In genomic region chr19:1856698-1857603, GRCh38 we compare ENCODE assay signal across 8 cellular contexts. TPM values are rescaled to one million over a fixed set of nuclear protein-coding genes. Genes with fewer than 3 reads are reported as not detected.
DNase-seq lines count a peak whose midpoint lies in the region; ATAC-seq and TF ChIP-seq lines count a peak whose summit lies in the region.

No MANE protein-coding gene starts in this region.

- TF ChIP-seq CTCF in 22Rv1 (IDR thresholded peaks at IDR 0.05) (no peak), cardiac muscle cell (IDR thresholded peaks at IDR 0.05; ENCODE audit: low read depth, low read length) (no peak), ovary (IDR thresholded peaks at IDR 0.05) (no peak)

- DNase-seq in GM19238 (ENCODE audit: insufficient read length, low spot score) (peak; percentile 96), OCI-M1 (lab: John Stamatoyannopoulos, UW) (peak; percentile 85), cardiac muscle cell (ENCODE audit: low read depth in 1 of 2, low spot score in 1 of 2) (peak; percentile 54 to 85), ovary (peak; percentile 70 to 85 (median 78))
- DNase-seq in activated naive CD8-positive, alpha-beta T cell treated with anti-CD3 and anti-CD28 coated beads, Interleukin-2, amount 10 ng/mL, durations not matched to agents 7 days and 5 days = peak; percentile 70

- TF ChIP-seq EP300 in ovary (IDR thresholded peaks at IDR 0.05) = no peak

- peaks cover 27% of the 10 kb centered on the region for H3K4me1 Mint-ChIP-seq in activated naive CD8-positive, alpha-beta T cell treated with anti-CD3 and anti-CD28 coated beads, Interleukin-2, amount 10 ng/mL, durations not matched to agents 7 days and 5 days

- H3K36me3 Mint-ChIP-seq in activated naive CD8-positive, alpha-beta T cell treated with anti-CD3 and anti-CD28 coated beads, Interleukin-2, amount 10 ng/mL, durations not matched to agents 7 days and 5 days = no peaks in the 10 kb centered on the region

- H3K27ac Mint-ChIP-seq in activated naive CD8-positive, alpha-beta T cell treated with anti-CD3 and anti-CD28 coated beads, Interleukin-2, amount 10 ng/mL, durations not matched to agents 7 days and 5 days = peak overlapping the region; percentile 96

- H3K9me3 Mint-ChIP-seq in activated naive CD8-positive, alpha-beta T cell treated with anti-CD3 and anti-CD28 coated beads, Interleukin-2, amount 10 ng/mL, durations not matched to agents 7 days and 5 days = no peaks in the 10 kb centered on the region

- peak overlapping the region; percentile 87 for H3K4me3 Mint-ChIP-seq in activated naive CD8-positive, alpha-beta T cell treated with anti-CD3 and anti-CD28 coated beads, Interleukin-2, amount 10 ng/mL, durations not matched to agents 7 days and 5 days

- POLR2A ChIA-PET in activated naive CD8-positive, alpha-beta T cell treated with anti-CD3 and anti-CD28 coated beads, Interleukin-2, amount 10 ng/mL, durations not matched to agents 7 days and 5 days (lab: Charles Lee) = interaction anchor here (0.6 to 4.0 kb wide), 12 partner anchors 7 to 250 kb away, joined by 3 to 34 read pairs (median 4); partner anchors contain the start of gene ABHD17A

- H3K36me3 ChIP-seq in cardiac muscle cell (no peaks in the 10 kb centered on the region), ovary (no peaks in the 10 kb centered on the region)

- H3K27me3 ChIP-seq in cardiac muscle cell (no peaks in the 10 kb centered on the region), ovary (no peaks in the 10 kb centered on the region)

- no peaks in the 10 kb centered on the region for H3K9me3 ChIP-seq in cardiac muscle cell (ENCODE audit: low read depth)
- H3K9me3 ChIP-seq in ovary = no peaks in the 10 kb centered on the region

- intact Hi-C loops in ovary (cut with DNase I) = no loop called here

- H3K27me3 Mint-ChIP-seq in activated naive CD8-positive, alpha-beta T cell treated with anti-CD3 and anti-CD28 coated beads, Interleukin-2, amount 10 ng/mL, durations not matched to agents 7 days and 5 days = no peaks in the 10 kb centered on the region

- H3K27ac ChIP-seq in 22Rv1 (peak overlapping the region; percentile 93), cardiac muscle cell (peak overlapping the region; percentile 59), ovary (peak overlapping the region; percentile 54 to 62)

- peak; percentile 10 for ATAC-seq in activated naive CD8-positive, alpha-beta T cell treated with anti-CD3 and anti-CD28 coated beads, Interleukin-2, amount 10 ng/mL, durations not matched to agents 7 days and 5 days (ENCODE audit: low read depth)
- no peak for ATAC-seq in GM21619 (IDR thresholded peaks at IDR 0.05; ENCODE audit: unreplicated experiment)
- no peak for ATAC-seq in HG03460 (IDR thresholded peaks at IDR 0.05; ENCODE audit: unreplicated experiment)

- TF ChIP-seq POLR2A in ovary (IDR thresholded peaks at IDR 0.05) = no peak

- H3K4me1 ChIP-seq in cardiac muscle cell (ENCODE audit: low read depth) (peaks cover 52% of the 10 kb centered on the region), ovary (ENCODE audit: insufficient read depth) (peaks cover 28% of the 10 kb centered on the region)

- WGBS in ovary, 3 donors = 7 to 9% (median 8%) methylated on average over 54 to 73 of the region's 73 CpGs

- H3K4me3 ChIP-seq in cardiac muscle cell (peak overlapping the region; percentile 11), ovary (peak overlapping the region; percentile 16)

RNA-seq across cellular contexts. Expression of gene KLF16, which starts 6.4 kb away (rescaled TPM):
- total RNA-seq in activated naive CD8-positive, alpha-beta T cell treated with anti-CD3 and anti-CD28 coated beads, Interleukin-2, amount 10 ng/mL, durations not matched to agents 7 days and 5 days = 10 to 100 TPM; 21.5 to 21.8 TPM
- 5.3 and 9.3 TPM in 2 replicates for total RNA-seq in cardiac muscle cell
- polyA plus RNA-seq in cardiac muscle cell = 9.1 and 20.8 TPM in 2 replicates
- 10 to 100 TPM in 6 of 7 donors, 1 to 10 TPM in 1; 4.2 to 26.6 (median 14.4) TPM for total RNA-seq in ovary
- 1 to 10 TPM in 1 of 2 donors, under 1 TPM in 1; 0.63 to 5.4 TPM for polyA plus RNA-seq in ovary

RNA-seq across cellular contexts. Expression of gene REXO1, which starts 8.7 kb away (rescaled TPM):
- 10 to 100 TPM; 57.9 to 60.4 TPM for total RNA-seq in activated naive CD8-positive, alpha-beta T cell treated with anti-CD3 and anti-CD28 coated beads, Interleukin-2, amount 10 ng/mL, durations not matched to agents 7 days and 5 days
- 24.4 and 39.7 TPM in 2 replicates for total RNA-seq in cardiac muscle cell
- polyA plus RNA-seq in cardiac muscle cell = 19.2 and 21.3 TPM in 2 replicates
- total RNA-seq in ovary = 10 to 100 TPM; 14.9 to 46.7 (median 30.4) TPM
- 10 to 100 TPM in 1 of 2 donors, 1 to 10 TPM in 1; 4.8 to 21.5 TPM for polyA plus RNA-seq in ovary

RNA-seq across cellular contexts. Expression of gene ABHD17A, which starts 28.3 kb away (rescaled TPM):
- total RNA-seq in activated naive CD8-positive, alpha-beta T cell treated with anti-CD3 and anti-CD28 coated beads, Interleukin-2, amount 10 ng/mL, durations not matched to agents 7 days and 5 days = 100 to 1,000 TPM; 185 to 194 TPM
- total RNA-seq in cardiac muscle cell (198 and 203 TPM in 2 replicates), ovary (10 to 100 TPM; 54.2 to 87.3 (median 65.4) TPM)
- polyA plus RNA-seq in cardiac muscle cell (145 and 159 TPM in 2 replicates), ovary (10 to 100 TPM in 1 of 2 donors, under 1 TPM in 1; 0.57 to 65.6 TPM)

RNA-seq across cellular contexts. Expression of gene ATP8B3, which starts 44.9 kb away (rescaled TPM):
- 10 to 100 TPM; 17.0 to 18.6 TPM for total RNA-seq in activated naive CD8-positive, alpha-beta T cell treated with anti-CD3 and anti-CD28 coated beads, Interleukin-2, amount 10 ng/mL, durations not matched to agents 7 days and 5 days
- total RNA-seq in cardiac muscle cell (1.2 and 8.6 TPM in 2 replicates), ovary (1 to 10 TPM in 5 of 7 donors, under 1 TPM in 2; 0.72 to 3.2 (median 2.1) TPM)
- polyA plus RNA-seq in cardiac muscle cell (3.0 and 9.2 TPM in 2 replicates), ovary (1 to 10 TPM in 1 of 2 donors, under 1 TPM in 1; 0.91 to 1.5 TPM)

RNA-seq across cellular contexts. Expression of gene ADAT3, which starts 48.2 kb away (rescaled TPM):
- 1 to 10 TPM; 7.6 to 9.3 TPM for total RNA-seq in activated naive CD8-positive, alpha-beta T cell treated with anti-CD3 and anti-CD28 coated beads, Interleukin-2, amount 10 ng/mL, durations not matched to agents 7 days and 5 days
- total RNA-seq in cardiac muscle cell = 11.2 and 16.3 TPM in 2 replicates
- 5.9 and 14.3 TPM in 2 replicates for polyA plus RNA-seq in cardiac muscle cell
- total RNA-seq in ovary = 10 to 100 TPM in 1 of 7 donors, 1 to 10 TPM in 6; 2.6 to 13.7 (median 4.6) TPM
- polyA plus RNA-seq in ovary = 1 to 10 TPM in 1 of 2 donors, not detected in 1; 2.3 TPM
